In the genomic region with DNA sequence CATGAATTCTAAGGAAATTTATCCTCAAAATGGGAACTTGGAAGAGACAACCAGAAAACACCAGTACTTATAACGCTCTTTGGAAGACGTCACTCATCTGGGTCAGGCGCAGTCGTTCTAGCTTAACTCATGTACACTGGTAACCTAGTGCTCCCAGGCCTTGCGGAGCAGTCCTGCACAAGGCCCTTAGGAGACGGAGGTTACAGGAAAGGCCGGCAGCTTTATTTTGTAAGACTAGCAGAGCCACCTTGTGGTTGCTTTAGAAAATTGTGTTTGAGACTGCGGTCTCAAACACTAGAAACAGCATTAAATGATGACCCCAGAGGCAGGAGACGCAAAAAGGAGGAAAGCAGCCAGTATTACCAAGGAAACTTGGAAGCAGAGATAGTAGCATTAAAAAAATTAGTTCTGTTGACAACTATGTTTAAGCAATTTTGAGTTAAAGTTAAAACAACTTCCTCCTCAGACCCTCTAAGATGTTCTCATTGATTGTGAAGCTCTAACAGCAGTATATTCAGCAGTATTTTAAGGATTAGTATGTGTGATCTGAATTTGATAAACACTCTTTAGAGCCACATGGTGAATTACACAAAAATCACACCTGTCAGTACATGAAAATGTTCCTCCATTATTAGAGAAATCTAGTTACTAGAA, we compare ENCODE assay signal across 8 cellular contexts.
DNase-seq lines count a peak whose midpoint lies in the region; ATAC-seq and TF ChIP-seq lines count a peak whose summit lies in the region.

No MANE protein-coding gene starts in this region.

- no peak overlapping the region for H3K4me3 ChIP-seq in body of pancreas

- peaks cover 17% of the 10 kb centered on the region for H3K4me1 ChIP-seq in body of pancreas

- peak; percentile 34 to 90 (median 76) for TF ChIP-seq CTCF in body of pancreas (IDR thresholded peaks at IDR 0.05)

- DNase-seq in DMS 273 treated with DMSO at 0.1 percent for 48 hours (lab: John Stamatoyannopoulos, UW) (peak; percentile 55), HPDE6-E6E7 (ENCODE audit: extremely low spot score) (peak; percentile 52), NCI-H82 (lab: John Stamatoyannopoulos, UW) (peak; percentile 92), body of pancreas (peak; percentile 73 to 90 (median 84)), iPS-NIHi7 (ENCODE audit: extremely low spot score) (peak; percentile 89), substantia nigra (lab: John Stamatoyannopoulos, UW) (peak in 28 of 49 donors; percentile 2 to 48 (median 12))

- peak; percentile 91 for ATAC-seq in body of pancreas
- ATAC-seq in GM21786 (IDR thresholded peaks at IDR 0.05; ENCODE audit: unreplicated experiment): no peak
- no peak for ATAC-seq in GM18867 (IDR thresholded peaks at IDR 0.05; ENCODE audit: unreplicated experiment)

- TF ChIP-seq POLR2A in body of pancreas (IDR thresholded peaks at IDR 0.05): no peak

- H3K27me3 ChIP-seq in body of pancreas: no peaks in the 10 kb centered on the region

- no peaks in the 10 kb centered on the region for H3K36me3 ChIP-seq in body of pancreas (replicated peaks in 1 of 2; ENCODE audit: insufficient read depth in 1 of 2, low read depth in 2 of 2)

- H3K27ac ChIP-seq in body of pancreas (peak overlapping the region in 3 of 4 donors; percentile 36 to 57 (median 49)), substantia nigra (ENCODE audit: low read depth, low read length, poor library complexity, severe bottlenecking) (no peak overlapping the region)

- 5 to 11% methylated on average over 9 of the region's 9 CpGs for WGBS in body of pancreas, 2 donors

- no peaks in the 10 kb centered on the region for H3K9me3 ChIP-seq in body of pancreas

- intact Hi-C loops in body of pancreas (cut with DNase I): no loop called here

Comparison
In these comparisons a context has a peak if more than half of its experiments do, and no peak if none do; other contexts are left out.
1. DNase-seq: peak in every context shown above with its lines; median percentile 92 in NCI-H82; 89 in iPS-NIHi7; 84 in body of pancreas; 55 in DMS 273 treated with DMSO at 0.1 percent for 48 hours; 52 in HPDE6-E6E7; 12 in substantia nigra.